In the genomic region with DNA sequence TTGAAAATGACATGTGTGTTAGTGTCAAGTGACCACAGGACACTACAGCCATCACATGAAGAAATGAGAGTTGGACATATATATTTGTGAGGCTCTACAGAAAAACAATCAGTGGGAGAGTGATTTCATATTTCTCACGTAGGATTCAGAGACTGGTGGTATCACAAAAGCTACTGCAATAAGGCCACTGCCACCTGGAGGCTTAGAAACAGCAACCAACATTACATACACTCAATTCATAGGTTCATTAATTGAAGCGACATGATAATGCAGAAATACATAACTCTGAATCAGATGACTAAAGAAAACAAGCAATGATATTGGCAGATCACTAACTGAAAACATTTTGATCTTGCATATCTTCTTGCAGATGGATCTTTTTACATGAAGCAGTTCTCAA, we compare ENCODE assay signal across 22 cellular contexts.
"Had no signal": no experiment of that assay in that cellular context is flagged by ENCODE, and none has a peak within 500 bp of the region (broad histone marks: within the 10 kb centered on the region; RNA-seq: fewer than 3 reads in every experiment).

No MANE protein-coding gene starts in this region.

- H3K36me3 Mint-ChIP-seq: activated CD8-positive, alpha-beta memory T cell treated with anti-CD3 and anti-CD28 coated beads, Interleukin-2, amount 10 ng/mL, durations not matched to agents 7 days and 5 days; activated naive CD8-positive, alpha-beta T cell treated with anti-CD3 and anti-CD28 coated beads for 36 hours; immature natural killer cell had no signal

- H3K9me3 Mint-ChIP-seq: nephron progenitor cell had no signal

- DNase-seq: activated CD4-positive, alpha-beta memory T cell treated with anti-CD3 and anti-CD28 coated beads, Interleukin-2, amount 10 ng/mL, durations not matched to agents 7 days and 5 days; activated CD4-positive, alpha-beta T cell treated with anti-CD3 and anti-CD28 coated beads for 48 hours; activated CD4-positive, CD25-positive, alpha-beta regulatory T cell; activated CD8-positive, alpha-beta memory T cell treated with anti-CD3 and anti-CD28 coated beads, Interleukin-2, amount 10 ng/mL, durations not matched to agents 7 days and 5 days; activated naive CD4-positive, alpha-beta T cell; activated naive CD8-positive, alpha-beta T cell treated with anti-CD3 and anti-CD28 coated beads for 36 hours; amygdala; heart right ventricle; immature natural killer cell; kidney glomerular epithelial cell; left ventricle myocardium inferior; mammary epithelial cell; midbrain; nephron progenitor cell; occipital lobe; retina; stimulated activated CD4-positive, alpha-beta T cell treated with anti-CD3 and anti-CD28 coated beads, Interleukin-12 subunit alpha, Interleukin-12 subunit beta, amount 100 ng/mL, for 4 hours; stimulated activated CD4-positive, alpha-beta T cell treated with anti-CD3 and anti-CD28 coated beads, Interleukin-1b, Interleukin-23, amount 100 ng/mL, for 48 hours; stimulated activated naive CD4-positive, alpha-beta T cell treated with Interleukin-2 at 50 U/mL for 16 hours; T-helper 9 cell; tibial artery had no signal

- H3K4me3 ChIP-seq: cardiac muscle cell, heart right ventricle, left ventricle myocardium inferior, tibial artery had no signal

- H3K4me1 ChIP-seq: heart right ventricle, left ventricle myocardium inferior, tibial artery had no signal

- H3K27me3 Mint-ChIP-seq: activated CD4-positive, alpha-beta memory T cell treated with anti-CD3 and anti-CD28 coated beads, Interleukin-2, amount 10 ng/mL, durations not matched to agents 7 days and 5 days; activated CD8-positive, alpha-beta memory T cell treated with anti-CD3 and anti-CD28 coated beads, Interleukin-2, amount 10 ng/mL, durations not matched to agents 7 days and 5 days; activated naive CD8-positive, alpha-beta T cell treated with anti-CD3 and anti-CD28 coated beads for 36 hours had no signal

- H3K27ac ChIP-seq: cardiac muscle cell, heart right ventricle, left ventricle myocardium inferior, tibial artery had no signal

- H3K36me3 ChIP-seq: cardiac muscle cell, heart right ventricle, left ventricle myocardium inferior, tibial artery had no signal

- H3K9me3 ChIP-seq: tibial artery had no signal

- H3K4me3 Mint-ChIP-seq: activated CD4-positive, alpha-beta memory T cell treated with anti-CD3 and anti-CD28 coated beads, Interleukin-2, amount 10 ng/mL, durations not matched to agents 7 days and 5 days; activated CD8-positive, alpha-beta memory T cell treated with anti-CD3 and anti-CD28 coated beads, Interleukin-2, amount 10 ng/mL, durations not matched to agents 7 days and 5 days; activated naive CD8-positive, alpha-beta T cell treated with anti-CD3 and anti-CD28 coated beads for 36 hours; immature natural killer cell; nephron progenitor cell had no signal

- H3K27ac Mint-ChIP-seq: activated CD4-positive, alpha-beta memory T cell treated with anti-CD3 and anti-CD28 coated beads, Interleukin-2, amount 10 ng/mL, durations not matched to agents 7 days and 5 days; activated CD8-positive, alpha-beta memory T cell treated with anti-CD3 and anti-CD28 coated beads, Interleukin-2, amount 10 ng/mL, durations not matched to agents 7 days and 5 days; activated naive CD8-positive, alpha-beta T cell treated with anti-CD3 and anti-CD28 coated beads for 36 hours; immature natural killer cell; nephron progenitor cell had no signal

- ATAC-seq: activated CD8-positive, alpha-beta memory T cell treated with anti-CD3 and anti-CD28 coated beads, Interleukin-2, amount 10 ng/mL, durations not matched to agents 7 days and 5 days; heart right ventricle had no signal

- H3K27me3 ChIP-seq: cardiac muscle cell, heart right ventricle, tibial artery had no signal

- H3K4me1 Mint-ChIP-seq: activated CD4-positive, alpha-beta memory T cell treated with anti-CD3 and anti-CD28 coated beads, Interleukin-2, amount 10 ng/mL, durations not matched to agents 7 days and 5 days; activated CD8-positive, alpha-beta memory T cell treated with anti-CD3 and anti-CD28 coated beads, Interleukin-2, amount 10 ng/mL, durations not matched to agents 7 days and 5 days; activated naive CD8-positive, alpha-beta T cell treated with anti-CD3 and anti-CD28 coated beads for 36 hours; immature natural killer cell had no signal
